1 cellular context compared by ENCODE assay signal in genomic region chr16:89547291-89547690, GRCh38.
A peak's percentile ranks its signal among the peaks of the same experiment; 100 is the strongest.
TF ChIP-seq lines count a peak whose summit lies in the region.

No MANE protein-coding gene starts in this region.

TF ChIP-seq in HepG2, 621 proteins besides CTCF, POLR2A, EP300 and RAD21:
- no peak for TF ChIP-seq ZNF335 (CRISPR knock-in tag; IDR thresholded peaks at IDR 0.05)
- TF ChIP-seq ZNF329 (CRISPR knock-in tag; IDR thresholded peaks at IDR 0.05; ENCODE audit: low read depth): no peak
- peak; percentile 34 for TF ChIP-seq AGO2 (optimal IDR thresholded peaks at IDR 0.05; ENCODE audit: low read depth, low read length)
TF ChIP-seq in HepG2: peak in this region for 1.
